Comparison of ENCODE assay signal across 18 cellular contexts in genomic region chr7:142579946-142580345, GRCh38.
DNase-seq lines count a peak whose midpoint lies in the region; ATAC-seq and TF ChIP-seq lines count a peak whose summit lies in the region.
"Had no signal": no experiment of that assay in that cellular context is flagged by ENCODE, and none has a peak within 500 bp of the region (broad histone marks: within the 10 kb centered on the region; RNA-seq: fewer than 3 reads in every experiment).

No MANE protein-coding gene starts in this region.

- CTCF ChIA-PET in activated CD4-positive, alpha-beta T cell treated with anti-CD3 and anti-CD28 coated beads for 36 hours (lab: Charles Lee) = interaction anchor here (4.8 kb wide), 1 partner anchor 22 kb away, joined by 17 read pairs; no protein-coding TSS in a partner anchor
- CTCF ChIA-PET in naive thymus-derived CD4-positive, alpha-beta T cell (lab: Charles Lee) = no interaction called here

- H3K27ac ChIP-seq in naive thymus-derived CD4-positive, alpha-beta T cell (ENCODE audit: low read depth, low read length) = no peak overlapping the region
- H3K27ac ChIP-seq in WERI-Rb-1 = no peak overlapping the region
- H3K27ac ChIP-seq: coronary artery, epithelial cell of prostate, right atrium auricular region, thoracic aorta had no signal

- intact Hi-C loops in activated CD4-positive, alpha-beta T cell treated with anti-CD3 and anti-CD28 coated beads for 36 hours (cut with DNase I, micrococcal nuclease) = loop anchor here (1.0 to 5.0 kb wide), 2 partner anchors 20 to 43 kb away; no protein-coding TSS in a partner anchor
- intact Hi-C loops in naive thymus-derived CD4-positive, alpha-beta T cell (cut with micrococcal nuclease) = loop anchor here (2.0 to 10.0 kb wide), 2 partner anchors 21 to 125 kb away; no protein-coding TSS in a partner anchor

- H3K4me1 ChIP-seq in naive thymus-derived CD4-positive, alpha-beta T cell (ENCODE audit: control insufficient read depth in 2 of 2, insufficient read depth in 2 of 2, low read length in 2 of 2) = peaks cover 0 to 14% of the 10 kb centered on the region in 2 donors
- H3K4me1 ChIP-seq: right atrium auricular region had no signal

- no peaks in the 10 kb centered on the region for H3K27me3 Mint-ChIP-seq in activated CD4-positive, alpha-beta T cell treated with anti-CD3 and anti-CD28 coated beads for 36 hours
- no peaks in the 10 kb centered on the region for H3K27me3 Mint-ChIP-seq in naive thymus-derived CD4-positive, alpha-beta T cell
- H3K27me3 Mint-ChIP-seq in nephron progenitor cell (ENCODE audit: low read depth, poor library complexity) = no peaks in the 10 kb centered on the region
- H3K27me3 Mint-ChIP-seq: activated CD4-positive, alpha-beta T cell treated with anti-CD3 and anti-CD28 coated beads, Interleukin-2, amount 10 ng/mL, durations not matched to agents 7 days and 5 days; CD8-positive, alpha-beta memory T cell had no signal

- no peak for DNase-seq in activated CD4-positive, alpha-beta T cell treated with anti-CD3 and anti-CD28 coated beads for 36 hours
- DNase-seq in activated CD4-positive, alpha-beta T cell treated with anti-CD3 and anti-CD28 coated beads, Interleukin-2, amount 50 U/mL, for 1 hour = no peak
- DNase-seq in HT-29 (ENCODE audit: low spot score) (peak; percentile 25), nephron progenitor cell (no peak), hippocampal formation (lab: John Stamatoyannopoulos, UW) (no peak), WERI-Rb-1 (no peak)
- no peak for DNase-seq in naive thymus-derived CD4-positive, alpha-beta T cell
- DNase-seq: activated CD4-positive, alpha-beta T cell treated with anti-CD3 and anti-CD28 coated beads, Interleukin-2, amount 10 ng/mL, durations not matched to agents 7 days and 5 days; CD8-positive, alpha-beta memory T cell; GDM1; immature natural killer cell; NCI-H1105; T-helper 9 cell had no signal

- H3K4me3 ChIP-seq in naive thymus-derived CD4-positive, alpha-beta T cell (ENCODE audit: low read length) = no peak overlapping the region
- no peak overlapping the region for H3K4me3 ChIP-seq in WERI-Rb-1 (ENCODE audit: low read depth, low read length)
- H3K4me3 ChIP-seq: coronary artery, right atrium auricular region, thoracic aorta had no signal

- H3K36me3 Mint-ChIP-seq in activated CD4-positive, alpha-beta T cell treated with anti-CD3 and anti-CD28 coated beads for 36 hours (ENCODE audit: low read depth) = no peaks in the 10 kb centered on the region
- H3K36me3 Mint-ChIP-seq in naive thymus-derived CD4-positive, alpha-beta T cell = no peaks in the 10 kb centered on the region
- no peaks in the 10 kb centered on the region for H3K36me3 Mint-ChIP-seq in nephron progenitor cell (ENCODE audit: low read depth)
- H3K36me3 Mint-ChIP-seq: immature natural killer cell had no signal

- H3K9me3 Mint-ChIP-seq in activated CD4-positive, alpha-beta T cell treated with anti-CD3 and anti-CD28 coated beads for 36 hours (ENCODE audit: low read depth) = no peaks in the 10 kb centered on the region
- H3K9me3 Mint-ChIP-seq in naive thymus-derived CD4-positive, alpha-beta T cell = no peaks in the 10 kb centered on the region
- H3K9me3 Mint-ChIP-seq in nephron progenitor cell = peaks cover 3% of the 10 kb centered on the region
- H3K9me3 Mint-ChIP-seq: activated CD4-positive, alpha-beta T cell treated with anti-CD3 and anti-CD28 coated beads, Interleukin-2, amount 10 ng/mL, durations not matched to agents 7 days and 5 days; CD8-positive, alpha-beta memory T cell; immature natural killer cell had no signal

- no peaks in the 10 kb centered on the region for H3K27me3 ChIP-seq in naive thymus-derived CD4-positive, alpha-beta T cell (ENCODE audit: control insufficient read depth in 2 of 2, insufficient read depth in 2 of 2, low read length in 2 of 2)
- H3K27me3 ChIP-seq in WERI-Rb-1 (ENCODE audit: insufficient read depth, low read depth, severe bottlenecking) = no peaks in the 10 kb centered on the region
- H3K27me3 ChIP-seq: right atrium auricular region had no signal

- no peak for ATAC-seq in activated CD4-positive, alpha-beta T cell treated with anti-CD3 and anti-CD28 coated beads for 36 hours
- ATAC-seq in GM21786 (IDR thresholded peaks at IDR 0.05; ENCODE audit: unreplicated experiment) = peak; percentile 43
- ATAC-seq in naive thymus-derived CD4-positive, alpha-beta T cell = no peak

- H3K9me3 ChIP-seq in naive thymus-derived CD4-positive, alpha-beta T cell (ENCODE audit: control insufficient read depth in 2 of 3, low read length in 3 of 3) = no peaks in the 10 kb centered on the region
- H3K9me3 ChIP-seq in WERI-Rb-1 (ENCODE audit: severe bottlenecking) = no peaks in the 10 kb centered on the region
- H3K9me3 ChIP-seq: right atrium auricular region, thoracic aorta had no signal

- peaks cover 34% of the 10 kb centered on the region for H3K4me1 Mint-ChIP-seq in activated CD4-positive, alpha-beta T cell treated with anti-CD3 and anti-CD28 coated beads for 36 hours
- H3K4me1 Mint-ChIP-seq in naive thymus-derived CD4-positive, alpha-beta T cell = peaks cover 5 to 43% (median 24%) of the 10 kb centered on the region in 7 donors
- H3K4me1 Mint-ChIP-seq in nephron progenitor cell = peaks cover 5% of the 10 kb centered on the region

- H3K36me3 ChIP-seq in naive thymus-derived CD4-positive, alpha-beta T cell (ENCODE audit: control insufficient read depth in 2 of 3, insufficient read depth in 3 of 3, low read length in 3 of 3) = no peaks in the 10 kb centered on the region
- no peaks in the 10 kb centered on the region for H3K36me3 ChIP-seq in WERI-Rb-1
- H3K36me3 ChIP-seq: right atrium auricular region, thoracic aorta had no signal

- no peak overlapping the region for H3K4me3 Mint-ChIP-seq in activated CD4-positive, alpha-beta T cell treated with anti-CD3 and anti-CD28 coated beads for 36 hours
- H3K4me3 Mint-ChIP-seq in naive thymus-derived CD4-positive, alpha-beta T cell = peak overlapping the region in 4 of 10 donors; percentile 12 to 33 (median 24)
- no peak overlapping the region for H3K4me3 Mint-ChIP-seq in nephron progenitor cell
- H3K4me3 Mint-ChIP-seq: immature natural killer cell had no signal

- POLR2A ChIA-PET in activated CD4-positive, alpha-beta T cell treated with anti-CD3 and anti-CD28 coated beads for 36 hours (lab: Charles Lee) = no interaction called here
- POLR2A ChIA-PET in naive thymus-derived CD4-positive, alpha-beta T cell (lab: Charles Lee) = no interaction called here

- TF ChIP-seq CTCF in nephron progenitor cell (IDR thresholded peaks at IDR 0.05) = no peak
- TF ChIP-seq CTCF in WERI-Rb-1 (IDR thresholded peaks at IDR 0.05; ENCODE audit: low read depth, low read length) = no peak

- H3K27ac Mint-ChIP-seq in activated CD4-positive, alpha-beta T cell treated with anti-CD3 and anti-CD28 coated beads for 36 hours = peak overlapping the region; percentile 63
- peak overlapping the region; percentile 15 to 87 (median 44) for H3K27ac Mint-ChIP-seq in naive thymus-derived CD4-positive, alpha-beta T cell
- H3K27ac Mint-ChIP-seq in nephron progenitor cell = no peak overlapping the region
